Comparison of ENCODE assay signal across 1 cellular context in genomic region chr17:1628856-1629646, GRCh38.
TF ChIP-seq lines count a peak whose summit lies in the region.

No MANE protein-coding gene starts in this region.

TF ChIP-seq in K562, 482 proteins besides CTCF, POLR2A, EP300 and RAD21 (continued from another document):
- no peak for TF ChIP-seq PRPF4 (IDR thresholded peaks at IDR 0.05; ENCODE audit: insufficient read depth, low read depth, low read length, poor library complexity, severe bottlenecking)
- TF ChIP-seq, protein P1, sequence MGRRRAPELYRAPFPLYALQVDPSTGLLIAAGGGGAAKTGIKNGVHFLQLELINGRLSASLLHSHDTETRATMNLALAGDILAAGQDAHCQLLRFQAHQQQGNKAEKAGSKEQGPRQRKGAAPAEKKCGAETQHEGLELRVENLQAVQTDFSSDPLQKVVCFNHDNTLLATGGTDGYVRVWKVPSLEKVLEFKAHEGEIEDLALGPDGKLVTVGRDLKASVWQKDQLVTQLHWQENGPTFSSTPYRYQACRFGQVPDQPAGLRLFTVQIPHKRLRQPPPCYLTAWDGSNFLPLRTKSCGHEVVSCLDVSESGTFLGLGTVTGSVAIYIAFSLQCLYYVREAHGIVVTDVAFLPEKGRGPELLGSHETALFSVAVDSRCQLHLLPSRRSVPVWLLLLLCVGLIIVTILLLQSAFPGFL (CRISPR knock-in tag; IDR thresholded peaks at IDR 0.05): no peak
- TF ChIP-seq SMAD4 (CRISPR knock-in tag; conservative IDR thresholded peaks at IDR 0.05): peak; percentile 81
- TF ChIP-seq DMBX1 (CRISPR knock-in tag; IDR thresholded peaks at IDR 0.05; ENCODE audit: borderline replicate concordance): no peak
- no peak for TF ChIP-seq ZNF398 (CRISPR knock-in tag; IDR thresholded peaks at IDR 0.05)
- TF ChIP-seq ZNF3 (CRISPR knock-in tag; IDR thresholded peaks at IDR 0.05): no peak
- TF ChIP-seq NCOA6 (IDR thresholded peaks at IDR 0.05): no peak
- no peak for TF ChIP-seq COPS2 (conservative IDR thresholded peaks at IDR 0.05)
- TF ChIP-seq SRF (CRISPR knock-in tag; IDR thresholded peaks at IDR 0.05): no peak
- TF ChIP-seq CHCHD3 (CRISPR knock-in tag; IDR thresholded peaks at IDR 0.05): no peak
- no peak for TF ChIP-seq HDAC8 (tag; IDR thresholded peaks at IDR 0.05)
- peak; percentile 71 for TF ChIP-seq ZFX (CRISPR knock-in tag; IDR thresholded peaks at IDR 0.05)
- TF ChIP-seq CTCFL (IDR thresholded peaks at IDR 0.05; ENCODE audit: borderline replicate concordance, insufficient read depth, low read depth, low read length, poor library complexity, severe bottlenecking): peak; percentile 23
- TF ChIP-seq NFYB (IDR thresholded peaks at IDR 0.05; ENCODE audit: extremely low read depth, insufficient read length): peak; percentile 63
- peak; percentile 48; the same call in 1 of the 2 replicates for TF ChIP-seq EP400 (IDR thresholded peaks at IDR 0.05)
- peak; percentile 53; the same call in 1 of the 2 replicates for TF ChIP-seq SIN3B (IDR thresholded peaks at IDR 0.05; ENCODE audit: low read depth)
- TF ChIP-seq FOXJ3 (CRISPR knock-in tag; IDR thresholded peaks at IDR 0.05): no peak
- TF ChIP-seq TCF7 (IDR thresholded peaks at IDR 0.05; ENCODE audit: borderline replicate concordance): no peak
- TF ChIP-seq RBFOX2 (IDR thresholded peaks at IDR 0.05; ENCODE audit: low read depth, low read length): peak; percentile 79
- no peak for TF ChIP-seq ZNF224 (CRISPR knock-in tag; IDR thresholded peaks at IDR 0.05)
- TF ChIP-seq SMARCB1 (IDR thresholded peaks at IDR 0.05; ENCODE audit: insufficient read length, low read depth): no peak
- TF ChIP-seq ZNF354B (CRISPR knock-in tag; IDR thresholded peaks at IDR 0.05): no peak
- TF ChIP-seq KLF16 (IDR thresholded peaks at IDR 0.05): peak; percentile 84
- no peak for TF ChIP-seq JUN (IDR thresholded peaks at IDR 0.05; ENCODE audit: borderline replicate concordance, low read depth, low read length)
- TF ChIP-seq JUN (CRISPR knock-in tag; IDR thresholded peaks at IDR 0.05; ENCODE audit: borderline replicate concordance): no peak
- TF ChIP-seq ZNF165 (CRISPR knock-in tag; IDR thresholded peaks at IDR 0.05; ENCODE audit: borderline replicate concordance): no peak
- no peak for TF ChIP-seq PCBP1 (IDR thresholded peaks at IDR 0.05; ENCODE audit: low read depth, low read length, poor library complexity, severe bottlenecking)
- no peak for TF ChIP-seq PURB (CRISPR knock-in tag; IDR thresholded peaks at IDR 0.05; ENCODE audit: low read depth)
- TF ChIP-seq, protein P2, sequence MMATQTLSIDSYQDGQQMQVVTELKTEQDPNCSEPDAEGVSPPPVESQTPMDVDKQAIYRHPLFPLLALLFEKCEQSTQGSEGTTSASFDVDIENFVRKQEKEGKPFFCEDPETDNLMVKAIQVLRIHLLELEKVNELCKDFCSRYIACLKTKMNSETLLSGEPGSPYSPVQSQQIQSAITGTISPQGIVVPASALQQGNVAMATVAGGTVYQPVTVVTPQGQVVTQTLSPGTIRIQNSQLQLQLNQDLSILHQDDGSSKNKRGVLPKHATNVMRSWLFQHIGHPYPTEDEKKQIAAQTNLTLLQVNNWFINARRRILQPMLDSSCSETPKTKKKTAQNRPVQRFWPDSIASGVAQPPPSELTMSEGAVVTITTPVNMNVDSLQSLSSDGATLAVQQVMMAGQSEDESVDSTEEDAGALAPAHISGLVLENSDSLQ (IDR thresholded peaks at IDR 0.05): no peak
- no peak for TF ChIP-seq MBD2 (IDR thresholded peaks at IDR 0.05; ENCODE audit: borderline replicate concordance, low read depth)
- TF ChIP-seq, protein P3, sequence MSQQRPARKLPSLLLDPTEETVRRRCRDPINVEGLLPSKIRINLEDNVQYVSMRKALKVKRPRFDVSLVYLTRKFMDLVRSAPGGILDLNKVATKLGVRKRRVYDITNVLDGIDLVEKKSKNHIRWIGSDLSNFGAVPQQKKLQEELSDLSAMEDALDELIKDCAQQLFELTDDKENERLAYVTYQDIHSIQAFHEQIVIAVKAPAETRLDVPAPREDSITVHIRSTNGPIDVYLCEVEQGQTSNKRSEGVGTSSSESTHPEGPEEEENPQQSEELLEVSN (IDR thresholded peaks at IDR 0.05; ENCODE audit: borderline replicate concordance in 1 of 2, extremely low read depth in 1 of 2, insufficient read depth in 1 of 2, insufficient read length in 1 of 2, low read depth in 1 of 2, low read length in 1 of 2, poor library complexity in 1 of 2, severe bottlenecking in 1 of 2): peak in 1 of 2 experiments; percentile 40
- no peak for TF ChIP-seq ZNF41 (CRISPR knock-in tag; conservative IDR thresholded peaks at IDR 0.05)
- no peak for TF ChIP-seq BRD9 (IDR thresholded peaks at IDR 0.05; ENCODE audit: low read depth, partially characterized antibody)
- TF ChIP-seq CREB5 (CRISPR knock-in tag; IDR thresholded peaks at IDR 0.05): no peak
- TF ChIP-seq GATAD2B (IDR thresholded peaks at IDR 0.05; ENCODE audit: borderline replicate concordance): peak; percentile 77; the same call in 1 of the 2 replicates
- peak; percentile 70; the same call in 1 of the 2 replicates for TF ChIP-seq RB1 (IDR thresholded peaks at IDR 0.05; ENCODE audit: low read depth)
- TF ChIP-seq SAFB (IDR thresholded peaks at IDR 0.05; ENCODE audit: borderline replicate concordance, low read depth, low read length): 0 out of 2 replicates have a peak, but pooled peaks have one; percentile 48
- no peak for TF ChIP-seq NR1H2 (CRISPR knock-in tag; IDR thresholded peaks at IDR 0.05)
- no peak for TF ChIP-seq ZNF551 (CRISPR knock-in tag; IDR thresholded peaks at IDR 0.05)
- TF ChIP-seq CEBPB (tag; IDR thresholded peaks at IDR 0.05): no peak
- no peak for TF ChIP-seq ZNF23 (CRISPR knock-in tag; IDR thresholded peaks at IDR 0.05)
- TF ChIP-seq ASH1L (IDR thresholded peaks at IDR 0.05; ENCODE audit: borderline replicate concordance, low read depth, partially characterized antibody): peak; percentile 17
- no peak for TF ChIP-seq SREBF1 (IDR thresholded peaks at IDR 0.05; ENCODE audit: borderline replicate concordance, low read depth, low read length)
- no peak for TF ChIP-seq ZNF764 (CRISPR knock-in tag; IDR thresholded peaks at IDR 0.05; ENCODE audit: low read depth)
- TF ChIP-seq SPI1 (IDR thresholded peaks at IDR 0.05; ENCODE audit: borderline replicate concordance, low read depth, low read length): no peak
- no peak for TF ChIP-seq CHD2 (IDR thresholded peaks at IDR 0.05; ENCODE audit: low read depth, low read length)
- TF ChIP-seq, protein P4, sequence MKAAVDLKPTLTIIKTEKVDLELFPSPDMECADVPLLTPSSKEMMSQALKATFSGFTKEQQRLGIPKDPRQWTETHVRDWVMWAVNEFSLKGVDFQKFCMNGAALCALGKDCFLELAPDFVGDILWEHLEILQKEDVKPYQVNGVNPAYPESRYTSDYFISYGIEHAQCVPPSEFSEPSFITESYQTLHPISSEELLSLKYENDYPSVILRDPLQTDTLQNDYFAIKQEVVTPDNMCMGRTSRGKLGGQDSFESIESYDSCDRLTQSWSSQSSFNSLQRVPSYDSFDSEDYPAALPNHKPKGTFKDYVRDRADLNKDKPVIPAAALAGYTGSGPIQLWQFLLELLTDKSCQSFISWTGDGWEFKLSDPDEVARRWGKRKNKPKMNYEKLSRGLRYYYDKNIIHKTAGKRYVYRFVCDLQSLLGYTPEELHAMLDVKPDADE (conservative IDR thresholded peaks at IDR 0.05; ENCODE audit: control insufficient read depth, low read depth, low read length): 0 out of 2 replicates have a peak, but pooled peaks have one; percentile 39
- 0 out of 2 replicates have a peak, but pooled peaks have one; percentile 4 for TF ChIP-seq SUPT5H (IDR thresholded peaks at IDR 0.05)
- TF ChIP-seq HIVEP1 (CRISPR knock-in tag; IDR thresholded peaks at IDR 0.05): no peak
- peak; percentile 51 for TF ChIP-seq HNRNPLL (IDR thresholded peaks at IDR 0.05; ENCODE audit: low read depth, low read length, poor library complexity, severe bottlenecking)
- TF ChIP-seq, protein P5, sequence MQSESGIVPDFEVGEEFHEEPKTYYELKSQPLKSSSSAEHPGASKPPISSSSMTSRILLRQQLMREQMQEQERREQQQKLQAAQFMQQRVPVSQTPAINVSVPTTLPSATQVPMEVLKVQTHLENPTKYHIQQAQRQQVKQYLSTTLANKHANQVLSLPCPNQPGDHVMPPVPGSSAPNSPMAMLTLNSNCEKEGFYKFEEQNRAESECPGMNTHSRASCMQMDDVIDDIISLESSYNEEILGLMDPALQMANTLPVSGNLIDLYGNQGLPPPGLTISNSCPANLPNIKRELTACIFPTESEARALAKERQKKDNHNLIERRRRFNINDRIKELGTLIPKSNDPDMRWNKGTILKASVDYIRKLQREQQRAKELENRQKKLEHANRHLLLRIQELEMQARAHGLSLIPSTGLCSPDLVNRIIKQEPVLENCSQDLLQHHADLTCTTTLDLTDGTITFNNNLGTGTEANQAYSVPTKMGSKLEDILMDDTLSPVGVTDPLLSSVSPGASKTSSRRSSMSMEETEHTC (IDR thresholded peaks at IDR 0.05): no peak
- TF ChIP-seq GABPA (tag; conservative IDR thresholded peaks at IDR 0.05; ENCODE audit: low read depth): peak; percentile 53
- no peak for TF ChIP-seq ZEB2 (IDR thresholded peaks at IDR 0.05)
- no peak for TF ChIP-seq CBFB (CRISPR knock-in tag; IDR thresholded peaks at IDR 0.05)
- no peak for TF ChIP-seq TEAD1 (CRISPR knock-in tag; IDR thresholded peaks at IDR 0.05)
- peak; percentile 81 for TF ChIP-seq POLR2G (IDR thresholded peaks at IDR 0.05; ENCODE audit: low read depth, low read length)
- TF ChIP-seq ZNF197 (CRISPR knock-in tag; IDR thresholded peaks at IDR 0.05; ENCODE audit: low read depth): no peak
- TF ChIP-seq SMC3 (conservative IDR thresholded peaks at IDR 0.05; ENCODE audit: insufficient read depth, low read depth, low read length): peak; percentile 15; the same call in 1 of the 2 replicates
- no peak for TF ChIP-seq XRCC4 (IDR thresholded peaks at IDR 0.05; ENCODE audit: extremely low read depth, insufficient read depth, insufficient read length)
- no peak for TF ChIP-seq HNRNPL (IDR thresholded peaks at IDR 0.05; ENCODE audit: low read depth, low read length)
